ENCODE assay signal across 1 cellular context in the genomic region with DNA sequence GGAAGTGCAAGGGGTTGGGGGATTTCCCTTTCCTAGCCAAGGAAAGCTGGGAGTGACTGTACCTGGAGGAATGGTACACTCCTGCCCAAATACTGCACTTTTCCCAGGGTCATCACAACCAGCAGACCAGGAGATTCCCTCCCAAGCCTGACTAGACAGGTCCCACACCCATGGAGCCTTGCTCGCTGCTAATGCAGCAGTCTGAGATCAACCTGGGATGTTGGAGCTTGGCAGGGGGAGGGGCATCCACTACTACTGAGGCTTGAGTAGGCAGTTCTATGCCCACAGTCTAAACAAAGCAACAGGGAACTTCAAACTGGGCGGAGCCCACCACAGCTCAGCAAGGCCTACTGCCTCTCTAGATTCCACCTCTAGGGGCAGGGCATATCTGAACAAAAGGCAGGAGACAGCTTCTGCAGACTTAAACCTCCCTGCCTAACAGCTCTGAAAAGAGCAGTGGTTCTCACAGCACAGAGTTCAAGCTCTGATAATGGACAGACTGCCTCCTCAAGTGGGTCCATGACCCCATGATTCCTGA.
TF ChIP-seq lines count a peak whose summit lies in the region.

No MANE protein-coding gene starts in this region.

TF ChIP-seq in WTC11, 78 proteins besides CTCF, POLR2A, EP300 and RAD21 (continued from another document):
- TF ChIP-seq, protein P1, sequence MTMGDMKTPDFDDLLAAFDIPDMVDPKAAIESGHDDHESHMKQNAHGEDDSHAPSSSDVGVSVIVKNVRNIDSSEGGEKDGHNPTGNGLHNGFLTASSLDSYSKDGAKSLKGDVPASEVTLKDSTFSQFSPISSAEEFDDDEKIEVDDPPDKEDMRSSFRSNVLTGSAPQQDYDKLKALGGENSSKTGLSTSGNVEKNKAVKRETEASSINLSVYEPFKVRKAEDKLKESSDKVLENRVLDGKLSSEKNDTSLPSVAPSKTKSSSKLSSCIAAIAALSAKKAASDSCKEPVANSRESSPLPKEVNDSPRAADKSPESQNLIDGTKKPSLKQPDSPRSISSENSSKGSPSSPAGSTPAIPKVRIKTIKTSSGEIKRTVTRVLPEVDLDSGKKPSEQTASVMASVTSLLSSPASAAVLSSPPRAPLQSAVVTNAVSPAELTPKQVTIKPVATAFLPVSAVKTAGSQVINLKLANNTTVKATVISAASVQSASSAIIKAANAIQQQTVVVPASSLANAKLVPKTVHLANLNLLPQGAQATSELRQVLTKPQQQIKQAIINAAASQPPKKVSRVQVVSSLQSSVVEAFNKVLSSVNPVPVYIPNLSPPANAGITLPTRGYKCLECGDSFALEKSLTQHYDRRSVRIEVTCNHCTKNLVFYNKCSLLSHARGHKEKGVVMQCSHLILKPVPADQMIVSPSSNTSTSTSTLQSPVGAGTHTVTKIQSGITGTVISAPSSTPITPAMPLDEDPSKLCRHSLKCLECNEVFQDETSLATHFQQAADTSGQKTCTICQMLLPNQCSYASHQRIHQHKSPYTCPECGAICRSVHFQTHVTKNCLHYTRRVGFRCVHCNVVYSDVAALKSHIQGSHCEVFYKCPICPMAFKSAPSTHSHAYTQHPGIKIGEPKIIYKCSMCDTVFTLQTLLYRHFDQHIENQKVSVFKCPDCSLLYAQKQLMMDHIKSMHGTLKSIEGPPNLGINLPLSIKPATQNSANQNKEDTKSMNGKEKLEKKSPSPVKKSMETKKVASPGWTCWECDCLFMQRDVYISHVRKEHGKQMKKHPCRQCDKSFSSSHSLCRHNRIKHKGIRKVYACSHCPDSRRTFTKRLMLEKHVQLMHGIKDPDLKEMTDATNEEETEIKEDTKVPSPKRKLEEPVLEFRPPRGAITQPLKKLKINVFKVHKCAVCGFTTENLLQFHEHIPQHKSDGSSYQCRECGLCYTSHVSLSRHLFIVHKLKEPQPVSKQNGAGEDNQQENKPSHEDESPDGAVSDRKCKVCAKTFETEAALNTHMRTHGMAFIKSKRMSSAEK (CRISPR knock-in tag; IDR thresholded peaks at IDR 0.05; ENCODE audit: borderline replicate concordance), result no peak
- TF ChIP-seq TP53 (CRISPR knock-in tag; IDR thresholded peaks at IDR 0.05) (no peak), PRRX2 (CRISPR knock-in tag; IDR thresholded peaks at IDR 0.05) (0 out of 2 replicates have a peak, but pooled peaks have one; percentile 9), EMX1 (CRISPR knock-in tag; IDR thresholded peaks at IDR 0.05) (no peak)
